ENCODE assay signal across 2 cellular contexts in the genomic region with DNA sequence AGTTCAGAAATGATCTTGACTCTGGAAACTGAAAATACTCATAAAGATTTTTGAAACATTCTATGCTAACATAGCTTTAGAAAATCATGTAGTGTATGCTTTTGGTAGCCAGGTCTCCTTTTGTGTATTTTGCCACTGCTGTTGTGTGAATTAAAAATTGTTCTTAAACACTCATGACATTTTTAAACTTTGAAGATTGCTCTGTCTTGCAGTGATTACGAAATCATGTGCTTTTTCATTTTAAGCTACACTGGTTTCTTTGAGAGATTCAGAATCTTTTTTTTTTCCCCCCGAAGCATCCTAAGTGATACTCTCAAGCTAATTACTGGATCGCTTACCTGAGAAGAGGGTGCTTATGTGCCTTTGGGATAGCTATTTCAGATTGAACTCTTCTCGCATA.
TF ChIP-seq lines count a peak whose summit lies in the region.

No MANE protein-coding gene starts in this region.

TF ChIP-seq in GM23338, 12 proteins besides CTCF, POLR2A, EP300 and RAD21:
- no peak for TF ChIP-seq CREB1 (CRISPR knock-in tag; IDR thresholded peaks at IDR 0.05; ENCODE audit: low read depth)
- no peak for TF ChIP-seq EZH2 (IDR thresholded peaks at IDR 0.05; ENCODE audit: low read depth, unreplicated experiment)
- TF ChIP-seq, protein P1, sequence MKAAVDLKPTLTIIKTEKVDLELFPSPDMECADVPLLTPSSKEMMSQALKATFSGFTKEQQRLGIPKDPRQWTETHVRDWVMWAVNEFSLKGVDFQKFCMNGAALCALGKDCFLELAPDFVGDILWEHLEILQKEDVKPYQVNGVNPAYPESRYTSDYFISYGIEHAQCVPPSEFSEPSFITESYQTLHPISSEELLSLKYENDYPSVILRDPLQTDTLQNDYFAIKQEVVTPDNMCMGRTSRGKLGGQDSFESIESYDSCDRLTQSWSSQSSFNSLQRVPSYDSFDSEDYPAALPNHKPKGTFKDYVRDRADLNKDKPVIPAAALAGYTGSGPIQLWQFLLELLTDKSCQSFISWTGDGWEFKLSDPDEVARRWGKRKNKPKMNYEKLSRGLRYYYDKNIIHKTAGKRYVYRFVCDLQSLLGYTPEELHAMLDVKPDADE (IDR thresholded peaks at IDR 0.05), result no peak
- TF ChIP-seq NANOG (IDR thresholded peaks at IDR 0.05; ENCODE audit: borderline replicate concordance), result no peak
- TF ChIP-seq, protein P2, sequence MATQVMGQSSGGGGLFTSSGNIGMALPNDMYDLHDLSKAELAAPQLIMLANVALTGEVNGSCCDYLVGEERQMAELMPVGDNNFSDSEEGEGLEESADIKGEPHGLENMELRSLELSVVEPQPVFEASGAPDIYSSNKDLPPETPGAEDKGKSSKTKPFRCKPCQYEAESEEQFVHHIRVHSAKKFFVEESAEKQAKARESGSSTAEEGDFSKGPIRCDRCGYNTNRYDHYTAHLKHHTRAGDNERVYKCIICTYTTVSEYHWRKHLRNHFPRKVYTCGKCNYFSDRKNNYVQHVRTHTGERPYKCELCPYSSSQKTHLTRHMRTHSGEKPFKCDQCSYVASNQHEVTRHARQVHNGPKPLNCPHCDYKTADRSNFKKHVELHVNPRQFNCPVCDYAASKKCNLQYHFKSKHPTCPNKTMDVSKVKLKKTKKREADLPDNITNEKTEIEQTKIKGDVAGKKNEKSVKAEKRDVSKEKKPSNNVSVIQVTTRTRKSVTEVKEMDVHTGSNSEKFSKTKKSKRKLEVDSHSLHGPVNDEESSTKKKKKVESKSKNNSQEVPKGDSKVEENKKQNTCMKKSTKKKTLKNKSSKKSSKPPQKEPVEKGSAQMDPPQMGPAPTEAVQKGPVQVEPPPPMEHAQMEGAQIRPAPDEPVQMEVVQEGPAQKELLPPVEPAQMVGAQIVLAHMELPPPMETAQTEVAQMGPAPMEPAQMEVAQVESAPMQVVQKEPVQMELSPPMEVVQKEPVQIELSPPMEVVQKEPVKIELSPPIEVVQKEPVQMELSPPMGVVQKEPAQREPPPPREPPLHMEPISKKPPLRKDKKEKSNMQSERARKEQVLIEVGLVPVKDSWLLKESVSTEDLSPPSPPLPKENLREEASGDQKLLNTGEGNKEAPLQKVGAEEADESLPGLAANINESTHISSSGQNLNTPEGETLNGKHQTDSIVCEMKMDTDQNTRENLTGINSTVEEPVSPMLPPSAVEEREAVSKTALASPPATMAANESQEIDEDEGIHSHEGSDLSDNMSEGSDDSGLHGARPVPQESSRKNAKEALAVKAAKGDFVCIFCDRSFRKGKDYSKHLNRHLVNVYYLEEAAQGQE (IDR thresholded peaks at IDR 0.05; ENCODE audit: unreplicated experiment), result no peak
- no peak for TF ChIP-seq STAT1 (IDR thresholded peaks at IDR 0.05; ENCODE audit: unreplicated experiment)
- no peak for TF ChIP-seq ZNF114 (CRISPR knock-in tag; IDR thresholded peaks at IDR 0.05)
- no peak for TF ChIP-seq JUNB (IDR thresholded peaks at IDR 0.05; ENCODE audit: unreplicated experiment)
- no peak for TF ChIP-seq EZH2phosphoT487 (IDR thresholded peaks at IDR 0.05; ENCODE audit: unreplicated experiment)
TF ChIP-seq in GM23338: peak in this region for 0.

TF ChIP-seq in IMR-90, 13 proteins besides CTCF, POLR2A, EP300 and RAD21:
- TF ChIP-seq, protein P3, sequence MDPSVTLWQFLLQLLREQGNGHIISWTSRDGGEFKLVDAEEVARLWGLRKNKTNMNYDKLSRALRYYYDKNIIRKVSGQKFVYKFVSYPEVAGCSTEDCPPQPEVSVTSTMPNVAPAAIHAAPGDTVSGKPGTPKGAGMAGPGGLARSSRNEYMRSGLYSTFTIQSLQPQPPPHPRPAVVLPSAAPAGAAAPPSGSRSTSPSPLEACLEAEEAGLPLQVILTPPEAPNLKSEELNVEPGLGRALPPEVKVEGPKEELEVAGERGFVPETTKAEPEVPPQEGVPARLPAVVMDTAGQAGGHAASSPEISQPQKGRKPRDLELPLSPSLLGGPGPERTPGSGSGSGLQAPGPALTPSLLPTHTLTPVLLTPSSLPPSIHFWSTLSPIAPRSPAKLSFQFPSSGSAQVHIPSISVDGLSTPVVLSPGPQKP (IDR thresholded peaks at IDR 0.05; ENCODE audit: borderline replicate concordance, low read depth, low read length), result no peak
- peak; percentile 89 for TF ChIP-seq CEBPB (IDR thresholded peaks at IDR 0.05; ENCODE audit: low read depth, low read length)
